Comparison of ENCODE assay signal across 1 cellular context in genomic region chr10:12042409-12042796, GRCh38.
TF ChIP-seq lines count a peak whose summit lies in the region.

No MANE protein-coding gene starts in this region.

TF ChIP-seq in GM23338, 12 proteins besides CTCF, POLR2A, EP300 and RAD21:
- TF ChIP-seq ZNF114 (CRISPR knock-in tag; IDR thresholded peaks at IDR 0.05) (no peak), POLR2AphosphoS5 (IDR thresholded peaks at IDR 0.05; ENCODE audit: low read depth) (peak; percentile 71)
